15 cellular contexts compared by ENCODE assay signal in genomic region chr1:205709059-205709398, GRCh38. TPM values are rescaled to one million over a fixed set of nuclear protein-coding genes. Genes with fewer than 3 reads are reported as not detected.
DNase-seq lines count a peak whose midpoint lies in the region; ATAC-seq and TF ChIP-seq lines count a peak whose summit lies in the region.
"Had no signal": no experiment of that assay in that cellular context is flagged by ENCODE, and none has a peak within 500 bp of the region (broad histone marks: within the 10 kb centered on the region; RNA-seq: fewer than 3 reads in every experiment).

No MANE protein-coding gene starts in this region.

- no peak overlapping the region for H2AFZ ChIP-seq in mammary epithelial cell (ENCODE audit: low read depth, low read length)
- H2AFZ ChIP-seq in hepatocyte = no peak overlapping the region
- H2AFZ ChIP-seq: neural progenitor cell had no signal

- no peak for ATAC-seq in HG03175 (IDR thresholded peaks at IDR 0.05; ENCODE audit: unreplicated experiment)

- TF ChIP-seq CTCF in MCF 10A (IDR thresholded peaks at IDR 0.05; ENCODE audit: unreplicated experiment) (no peak), mammary epithelial cell (conservative IDR thresholded peaks at IDR 0.05 in 1 of 2, IDR thresholded peaks at IDR 0.05 in 1 of 2; ENCODE audit: extremely low read depth in 1 of 2, insufficient read depth in 1 of 2, low read depth in 1 of 2, low read length in 2 of 2) (no peak), chondrocyte (IDR thresholded peaks at IDR 0.05) (no peak), hepatocyte (IDR thresholded peaks at IDR 0.05; ENCODE audit: poor library complexity) (no peak)

- no peak overlapping the region for H3K4me2 ChIP-seq in mammary epithelial cell (ENCODE audit: insufficient read depth, low read depth, low read length)
- no peak overlapping the region for H3K4me2 ChIP-seq in hepatocyte
- H3K4me2 ChIP-seq: neural progenitor cell had no signal

- H3K79me2 ChIP-seq in mammary epithelial cell (ENCODE audit: insufficient read depth, low read length) (no peaks in the 10 kb centered on the region), hepatocyte (no peaks in the 10 kb centered on the region)

- BruUV-seq in MCF 10A (replicated peaks; lab: Mats Ljungman, UMichigan) (no TSS peak), mammary epithelial cell (replicated peaks; lab: Mats Ljungman, UMichigan) (no TSS peak)

- CTCF ChIA-PET in MCF 10A (lab: Yijun Ruan, JAX) (interaction anchor here (0.6 to 10.1 kb wide), 21 partner anchors 7 to 619 kb away, joined by 3 to 592 read pairs (median 18); partner anchors contain the start of genes ELK4 and SLC45A3), mammary epithelial cell (lab: Charles Lee; ENCODE audit: low non-redundant PET) (no interaction called here)

- H3K27me3 Mint-ChIP-seq in MCF 10A (ENCODE audit: insufficient read depth, unreplicated experiment) (no peaks in the 10 kb centered on the region), chondrocyte (ENCODE audit: low read depth) (no peaks in the 10 kb centered on the region)

- H3K9me2 ChIP-seq in hepatocyte (replicated peaks; ENCODE audit: insufficient read depth) = no peaks in the 10 kb centered on the region

- H3K9me3 ChIP-seq in mammary epithelial cell (replicated peaks; ENCODE audit: insufficient read depth, low read length) = no peaks in the 10 kb centered on the region
- H3K9me3 ChIP-seq in hepatocyte (ENCODE audit: low read depth) = no peaks in the 10 kb centered on the region
- H3K9me3 ChIP-seq: esophagus muscularis mucosa, upper lobe of left lung had no signal

- H3K4me3 Mint-ChIP-seq in MCF 10A (ENCODE audit: unreplicated experiment) (no peak overlapping the region), chondrocyte (ENCODE audit: unreplicated experiment) (no peak overlapping the region)
- H3K4me3 Mint-ChIP-seq: neural progenitor cell had no signal

- DNase-seq in MCF 10A (ENCODE audit: unreplicated experiment) (no peak), mammary epithelial cell (no peak), chondrocyte (ENCODE audit: low spot score) (no peak), kidney tubule cell (ENCODE audit: low spot score) (peak; percentile 41), stromal cell of bone marrow (ENCODE audit: low read depth) (peak; percentile 20), HPDE6-E6E7 (ENCODE audit: extremely low spot score) (no peak), hepatocyte (ENCODE audit: low spot score) (no peak)
- DNase-seq: activated CD4-positive, alpha-beta T cell treated with anti-CD3 and anti-CD28 coated beads, Interleukin-2, amount 50 U/mL, for 1 hour; activated effector memory CD4-positive, alpha-beta T cell treated with anti-CD3 and anti-CD28 coated beads, Interleukin-2, amount 50 U/mL, for 16 hours; DMS79; T-helper 1 cell; upper lobe of left lung had no signal

- peaks cover 16% of the 10 kb centered on the region for H3K4me1 Mint-ChIP-seq in MCF 10A (ENCODE audit: insufficient read depth, unreplicated experiment)
- H3K4me1 Mint-ChIP-seq in chondrocyte (ENCODE audit: low read depth) = peaks cover 59% of the 10 kb centered on the region

- in situ Hi-C loops in mammary epithelial cell (cut with MboI; ENCODE audit: low sequenced_read_pairs in 2 of 2) = loop anchor here in 1 of 2 donors (5.0 kb wide), 1 partner anchor 47 kb away; no protein-coding TSS in a partner anchor

- H3K27me3 ChIP-seq in mammary epithelial cell (ENCODE audit: insufficient read depth, low read length) (no peaks in the 10 kb centered on the region), hepatocyte (no peaks in the 10 kb centered on the region)
- H3K27me3 ChIP-seq: esophagus muscularis mucosa, neural progenitor cell, upper lobe of left lung had no signal

- H3K9me3 Mint-ChIP-seq in MCF 10A (ENCODE audit: unreplicated experiment) (no peaks in the 10 kb centered on the region), chondrocyte (ENCODE audit: low read depth) (no peaks in the 10 kb centered on the region)
- H3K9me3 Mint-ChIP-seq: neural progenitor cell had no signal

- H3K36me3 ChIP-seq in mammary epithelial cell (ENCODE audit: insufficient read depth, low read length) (peaks cover 9% of the 10 kb centered on the region), hepatocyte (replicated peaks; ENCODE audit: insufficient read depth, low read depth) (no peaks in the 10 kb centered on the region)
- H3K36me3 ChIP-seq: neural progenitor cell had no signal

- 38% methylated on average over 4 of the region's 4 CpGs for whole genome bisulfite sequencing in mammary epithelial cell (ENCODE audit: low coverage, missing lambda C conversion rate)
- 63% methylated on average over 4 of the region's 4 CpGs for WGBS in hepatocyte (ENCODE audit: low lambda C conversion rate, missing lambda C conversion rate)

- H3K36me3 Mint-ChIP-seq in MCF 10A (ENCODE audit: insufficient read depth, unreplicated experiment) = peaks cover 95% of the 10 kb centered on the region
- peaks cover 8% of the 10 kb centered on the region for H3K36me3 Mint-ChIP-seq in chondrocyte (ENCODE audit: low read depth)

- H3K4me1 ChIP-seq in mammary epithelial cell (ENCODE audit: insufficient read depth, low read length) = peaks cover 4% of the 10 kb centered on the region
- H3K4me1 ChIP-seq in hepatocyte (ENCODE audit: insufficient read depth) = peaks cover 38% of the 10 kb centered on the region
- H3K4me1 ChIP-seq: neural progenitor cell, upper lobe of left lung had no signal

- H3K27ac ChIP-seq in mammary epithelial cell (ENCODE audit: insufficient read depth, low read depth, low read length) (no peak overlapping the region), hepatocyte (no peak overlapping the region)
- H3K27ac ChIP-seq: esophagus muscularis mucosa, neural progenitor cell, upper lobe of left lung had no signal

- no peaks in the 10 kb centered on the region for H4K20me1 ChIP-seq in mammary epithelial cell (ENCODE audit: insufficient read depth, low read length)
- no peaks in the 10 kb centered on the region for H4K20me1 ChIP-seq in hepatocyte (ENCODE audit: insufficient read depth, poor library complexity, severe bottlenecking)

- no peak overlapping the region for H3K9ac ChIP-seq in mammary epithelial cell (ENCODE audit: insufficient read depth, low read length)
- H3K9ac ChIP-seq: neural progenitor cell had no signal

- dilution Hi-C loops in mammary epithelial cell (cut with HindIII; ENCODE audit: low sequenced_read_pairs) = no loop called here

- H3K27ac Mint-ChIP-seq in MCF 10A (ENCODE audit: low read depth, unreplicated experiment) (peak overlapping the region; percentile 47), chondrocyte (ENCODE audit: unreplicated experiment) (peak overlapping the region; percentile 80)
- H3K27ac Mint-ChIP-seq: neural progenitor cell had no signal

- H3K4me3 ChIP-seq in mammary epithelial cell (replicated peaks in 1 of 3; ENCODE audit: insufficient read depth in 1 of 3, low read depth in 2 of 3, low read length in 3 of 3) (no peak overlapping the region), hepatocyte (no peak overlapping the region)
- H3K4me3 ChIP-seq: esophagus muscularis mucosa, neural progenitor cell, upper lobe of left lung had no signal

- POLR2A ChIA-PET in MCF 10A (lab: Yijun Ruan, JAX) = interaction anchor here (0.7 to 10.0 kb wide), 11 partner anchors 8 to 115 kb away, joined by 3 to 148 read pairs (median 6); no protein-coding TSS in a partner anchor

- intact Hi-C loops in MCF 10A (cut with micrococcal nuclease) = no loop called here
- intact Hi-C loops in mammary epithelial cell (cut with micrococcal nuclease) = no loop called here

RNA-seq across cellular contexts. Expression of gene SLC45A3, which starts 28.7 kb away (rescaled TPM):
- total RNA-seq in MCF 10A (2022) (3.1 and 5.3 TPM in 2 replicates), mammary epithelial cell (1 to 10 TPM; 3.2 to 4.3 TPM), chondrocyte (1.6 to 2.9 TPM (median 2.9 TPM) in 3 replicates), hepatocyte (10.0 and 12.2 TPM in 2 replicates)
- polyA plus RNA-seq in mammary epithelial cell (3.3 TPM), hepatocyte (4.6 and 4.8 TPM in 2 replicates)
- polyA minus RNA-seq in mammary epithelial cell = 2.4 TPM

RNA-seq across cellular contexts. Expression of gene NUCKS1, which starts 41.0 kb away (rescaled TPM):
- total RNA-seq in MCF 10A (2022) = 605 and 615 TPM in 2 replicates
- 100 to 1,000 TPM in 1 of 2 donors, 10 to 100 TPM in 1; 94.5 to 160 TPM for total RNA-seq in mammary epithelial cell
- polyA plus RNA-seq in mammary epithelial cell = 46.3 TPM
- 93.5 TPM for polyA minus RNA-seq in mammary epithelial cell
- total RNA-seq in chondrocyte = 189 to 223 TPM (median 203 TPM) in 3 replicates
- total RNA-seq in hepatocyte = 135 and 143 TPM in 2 replicates
- polyA plus RNA-seq in hepatocyte = 24.7 and 28.4 TPM in 2 replicates

Comparison
In these comparisons a context has a peak if more than half of its experiments do, and no peak if none do; other contexts are left out.
1. DNase-seq: peak in kidney tubule cell (single experiment) and stromal cell of bone marrow (single experiment); none in MCF 10A (single experiment), mammary epithelial cell (single experiment), chondrocyte (single experiment), HPDE6-E6E7 (single experiment) and hepatocyte (single experiment).